Comparison of ENCODE assay signal across 8 cellular contexts in genomic region chr1:29453502-29454240, GRCh38.
DNase-seq lines count a peak whose midpoint lies in the region; ATAC-seq and TF ChIP-seq lines count a peak whose summit lies in the region.

No MANE protein-coding gene starts in this region.

- H3K4me1 ChIP-seq in DOHH2 (ENCODE audit: control insufficient read depth, low read length) (no peaks in the 10 kb centered on the region), IMR-90 (ENCODE audit: control insufficient read depth, insufficient read depth, low read length) (no peaks in the 10 kb centered on the region), heart right ventricle (no peaks in the 10 kb centered on the region)

- no peaks in the 10 kb centered on the region for H3K9me1 ChIP-seq in IMR-90 (ENCODE audit: insufficient read depth, low read length)

- H3K18ac ChIP-seq in IMR-90 (ENCODE audit: low read depth, low read length), result no peak overlapping the region

- H3K56ac ChIP-seq in IMR-90 (ENCODE audit: extremely low read depth, insufficient read depth, low read length), result no peak overlapping the region

- H3K27me3 Mint-ChIP-seq in CD14-positive monocyte (ENCODE audit: low read depth in 3 of 3), result peaks cover 5 to 7% (median 6%) of the 10 kb centered on the region in 3 donors

- 60% methylated on average over 2 of the region's 8 CpGs; no CpG with 5 or more reads in 1 of the 2 experiments for WGBS in IMR-90 (ENCODE audit: extremely low coverage in 2 of 2, insufficient read length in 1 of 2), 2 experiments
- 21 to 22% methylated on average over 8 of the region's 8 CpGs for WGBS in heart right ventricle, 2 donors

- intact Hi-C loops in IMR-90 (cut with micrococcal nuclease) (loop anchor here (1.0 kb wide), 1 partner anchor 217 kb away; the partner anchor contains the start of gene PTPRU), heart right ventricle (cut with DNase I) (no loop called here), CD14-positive monocyte (cut with micrococcal nuclease) (no loop called here)

- no peak overlapping the region for H3K14ac ChIP-seq in IMR-90 (replicated peaks; ENCODE audit: low read depth, low read length)

- no peaks in the 10 kb centered on the region for H3K9me2 ChIP-seq in DOHH2 (replicated peaks; ENCODE audit: control insufficient read depth, low read length)

- H3K4me2 ChIP-seq in DOHH2 (ENCODE audit: low read length) (no peak overlapping the region), IMR-90 (ENCODE audit: low read depth, low read length) (no peak overlapping the region)

- H3K79me1 ChIP-seq in IMR-90 (ENCODE audit: low read depth in 1 of 2, low read length in 2 of 2), result no peaks in the 10 kb centered on the region

- peak overlapping the region; percentile 70 for H2AFZ ChIP-seq in IMR-90 (replicated peaks; ENCODE audit: low read length, poor library complexity)

- H2AK5ac ChIP-seq in IMR-90 (ENCODE audit: low read depth, low read length), result no peak overlapping the region

- H3F3A ChIP-seq in DOHH2 (ENCODE audit: control insufficient read depth, insufficient read depth), result no peaks in the 10 kb centered on the region

- ATAC-seq in IMR-90 (ENCODE audit: low read depth) (peak; percentile 75), heart right ventricle (peak in 3 of 8 donors; percentile 14 to 54 (median 53)), HG02938 (IDR thresholded peaks at IDR 0.05; ENCODE audit: unreplicated experiment) (no peak)

- H2AK9ac ChIP-seq in IMR-90 (replicated peaks; ENCODE audit: low read depth, low read length, poor library complexity), result no peak overlapping the region

- no peak overlapping the region for H4K5ac ChIP-seq in IMR-90 (ENCODE audit: low read depth, low read length)

- H3K4me3 ChIP-seq in DOHH2 (ENCODE audit: low read length) (no peak overlapping the region), IMR-90 (ENCODE audit: insufficient read depth, low read depth, low read length) (no peak overlapping the region), heart right ventricle (no peak overlapping the region)

- dilution Hi-C loops in IMR-90 (cut with HindIII; ENCODE audit: low sequenced_read_pairs, unreplicated experiment), result no loop called here

- H4K20me1 ChIP-seq in DOHH2 (ENCODE audit: control insufficient read depth, insufficient read depth, low read depth, low read length), result no peaks in the 10 kb centered on the region
- H4K20me1 ChIP-seq in IMR-90 (ENCODE audit: insufficient read depth, low read length), result no peaks in the 10 kb centered on the region

- no peak overlapping the region for H2BK5ac ChIP-seq in IMR-90 (ENCODE audit: low read depth, low read length, poor library complexity, severe bottlenecking)

- H3K23ac ChIP-seq in IMR-90 (ENCODE audit: low read depth, low read length), result no peak overlapping the region

- H3K27ac ChIP-seq in DOHH2 (ENCODE audit: low read depth, low read length) (no peak overlapping the region), IMR-90 (ENCODE audit: insufficient read depth, low read length) (no peak overlapping the region), heart right ventricle (no peak overlapping the region)

- peak overlapping the region in 1 of 2 donors; percentile 20 for H3K4me3 Mint-ChIP-seq in CD14-positive monocyte

- H3K79me2 ChIP-seq in DOHH2 (ENCODE audit: control insufficient read depth, low read length), result no peaks in the 10 kb centered on the region

- H3K36me3 ChIP-seq in DOHH2 (ENCODE audit: control insufficient read depth, low read length) (no peaks in the 10 kb centered on the region), IMR-90 (ENCODE audit: control insufficient read depth, insufficient read depth, low read length) (no peaks in the 10 kb centered on the region), heart right ventricle (no peaks in the 10 kb centered on the region)

- H4K91ac ChIP-seq in IMR-90 (ENCODE audit: insufficient read depth, low read depth, low read length), result no peak overlapping the region

- H3K27ac Mint-ChIP-seq in CD14-positive monocyte, result no peak overlapping the region

- no TSS peak for BruUV-seq in IMR-90 (replicated peaks; lab: Mats Ljungman, UMichigan)

- DNase-seq in IMR-90 (peak; percentile 53), SW480 (ENCODE audit: low spot score) (peak; percentile 60), heart right ventricle (no peak), UCSD-AML1 (lab: John Stamatoyannopoulos, UW; ENCODE audit: unreplicated experiment) (no peak), CD14-positive monocyte (ENCODE audit: low spot score) (no peak)
- DNase-seq in activated naive CD4-positive, alpha-beta T cell treated with anti-CD3 and anti-CD28 coated beads, Interleukin-2, amount 50 U/mL, for 16 hours, result no peak

- no peaks in the 10 kb centered on the region for H3K27me3 ChIP-seq in DOHH2 (ENCODE audit: control insufficient read depth, low read length)
- H3K27me3 ChIP-seq in IMR-90 (ENCODE audit: control insufficient read depth, insufficient read depth, low read length), result no peaks in the 10 kb centered on the region; the same call in 1 of the 2 replicates
- H3K27me3 ChIP-seq in heart right ventricle, result peaks cover 0 to 34% (median 15%) of the 10 kb centered on the region in 7 donors

- peak; percentile 32 for TF ChIP-seq RAD21 in IMR-90 (IDR thresholded peaks at IDR 0.05; ENCODE audit: low read length)

- POLR2A ChIA-PET in IMR-90 (lab: Charles Lee; ENCODE audit: unreplicated experiment), result no interaction called here

- no peak overlapping the region for H3K4ac ChIP-seq in IMR-90 (ENCODE audit: low read depth, low read length)

- H3K9me3 Mint-ChIP-seq in CD14-positive monocyte, result peaks cover 0 to 7% (median 6%) of the 10 kb centered on the region in 7 donors

- CTCF ChIA-PET in IMR-90 (lab: Yijun Ruan, JAX), result no interaction called here

- H2BK15ac ChIP-seq in IMR-90 (ENCODE audit: low read depth, low read length), result no peak overlapping the region

- no peak overlapping the region for H2BK20ac ChIP-seq in IMR-90 (ENCODE audit: low read depth, low read length)

- H2BK120ac ChIP-seq in IMR-90 (ENCODE audit: low read depth, low read length), result no peak overlapping the region

- H3K36me3 Mint-ChIP-seq in CD14-positive monocyte, result no peaks in the 10 kb centered on the region

- H4K8ac ChIP-seq in IMR-90 (ENCODE audit: low read depth in 2 of 2, low read length in 2 of 2), result no peak overlapping the region

- no peak overlapping the region for H3K9ac ChIP-seq in IMR-90 (ENCODE audit: low read depth, low read length)

- no peaks in the 10 kb centered on the region for H3K9me3 ChIP-seq in DOHH2 (ENCODE audit: control insufficient read depth, insufficient read depth, low read length)
- no peaks in the 10 kb centered on the region for H3K9me3 ChIP-seq in IMR-90 (ENCODE audit: control insufficient read depth, insufficient read depth, low read length)
- peaks cover 0 to 6% (median 0%) of the 10 kb centered on the region in 11 donors for H3K9me3 ChIP-seq in heart right ventricle

- H3K4me1 Mint-ChIP-seq in CD14-positive monocyte, result no peaks in the 10 kb centered on the region

- no peak for TF ChIP-seq POLR2A in IMR-90 (IDR thresholded peaks at IDR 0.05; ENCODE audit: low read depth, low read length)

- in situ Hi-C loops in IMR-90 (cut with MboI; ENCODE audit: low sequenced_read_pairs), result loop anchor here (10.0 kb wide), 1 partner anchor 209 kb away; no protein-coding TSS in a partner anchor

- TF ChIP-seq CTCF in DOHH2 (IDR thresholded peaks at IDR 0.05; ENCODE audit: low read depth, low read length, poor library complexity, severe bottlenecking) (peak; percentile 42), IMR-90 (conservative IDR thresholded peaks at IDR 0.05; ENCODE audit: low read depth, low read length) (peak; percentile 42), heart right ventricle (IDR thresholded peaks at IDR 0.05) (peak in 7 of 9 donors; percentile 16 to 37 (median 29)), CD14-positive monocyte (IDR thresholded peaks at IDR 0.05) (no peak)

TF ChIP-seq in IMR-90, 13 proteins besides CTCF, POLR2A, EP300 and RAD21:
- peak; percentile 38 for TF ChIP-seq SMC3 (IDR thresholded peaks at IDR 0.05; ENCODE audit: low read depth, low read length)
- TF ChIP-seq USF2 (IDR thresholded peaks at IDR 0.05; ENCODE audit: low read depth, low read length), result no peak
- TF ChIP-seq MXI1 (IDR thresholded peaks at IDR 0.05; ENCODE audit: borderline replicate concordance, low read depth, low read length), result no peak

Comparison
In these comparisons a context has a peak if more than half of its experiments do, and no peak if none do; other contexts are left out.
1. DNase-seq: peak in IMR-90 (single experiment) and SW480 (single experiment); none in heart right ventricle (0 of 2), UCSD-AML1 (single experiment), activated naive CD4-positive, alpha-beta T cell treated with anti-CD3 and anti-CD28 coated beads, Interleukin-2, amount 50 U/mL, for 16 hours (single experiment) and CD14-positive monocyte (single experiment).